Comparison of ENCODE assay signal across 18 cellular contexts in genomic region chr14:64459737-64460136, GRCh38.
"Had no signal": no experiment of that assay in that cellular context is flagged by ENCODE, and none has a peak within 500 bp of the region (broad histone marks: within the 10 kb centered on the region; RNA-seq: fewer than 3 reads in every experiment).

No MANE protein-coding gene starts in this region.

- H3K4me3 Mint-ChIP-seq: activated naive CD4-positive, alpha-beta T cell treated with anti-CD3 and anti-CD28 coated beads, Interleukin-2, amount 50 U/mL, for 24 hours; naive thymus-derived CD8-positive, alpha-beta T cell had no signal

- ATAC-seq: foreskin keratinocyte; left cardiac atrium; naive thymus-derived CD8-positive, alpha-beta T cell; psoas muscle; right lobe of liver; SK-N-SH treated with all-trans-retinoic acid at 6 μM for 48 hours had no signal

- H3K27me3 Mint-ChIP-seq: activated naive CD4-positive, alpha-beta T cell treated with anti-CD3 and anti-CD28 coated beads, Interleukin-2, amount 50 U/mL, for 24 hours; naive thymus-derived CD8-positive, alpha-beta T cell had no signal

- H3K9me3 Mint-ChIP-seq: activated naive CD4-positive, alpha-beta T cell treated with anti-CD3 and anti-CD28 coated beads, Interleukin-2, amount 50 U/mL, for 24 hours; naive thymus-derived CD8-positive, alpha-beta T cell had no signal

- H3K27ac Mint-ChIP-seq: activated naive CD4-positive, alpha-beta T cell treated with anti-CD3 and anti-CD28 coated beads, Interleukin-2, amount 50 U/mL, for 24 hours had no signal

- DNase-seq: activated CD4-positive, CD25-positive, alpha-beta regulatory T cell; activated CD8-positive, alpha-beta memory T cell treated with anti-CD3 and anti-CD28 coated beads, Interleukin-2, amount 50 U/mL, for 4 hours; activated effector memory CD4-positive, alpha-beta T cell treated with Interleukin-2 at 50 U/mL for 16 hours; esophagus squamous epithelium; foreskin keratinocyte; left cardiac atrium; mucosa of descending colon; naive thymus-derived CD8-positive, alpha-beta T cell; occipital lobe; psoas muscle; right lobe of liver; spleen; stimulated activated CD4-positive, alpha-beta T cell treated with anti-CD3 and anti-CD28 coated beads, Interleukin-1b, Interleukin-23, amount 100 ng/mL, for 48 hours; stimulated activated naive CD4-positive, alpha-beta T cell treated with Interleukin-2 at 50 U/mL for 16 hours; T-helper 2 cell; trophoblast cell had no signal
